24 cellular contexts compared by ENCODE assay signal in genomic region chr22:34344702-34345101, GRCh38.
"Had no signal": no experiment of that assay in that cellular context is flagged by ENCODE, and none has a peak within 500 bp of the region (broad histone marks: within the 10 kb centered on the region; RNA-seq: fewer than 3 reads in every experiment).

No MANE protein-coding gene starts in this region.

- H3K4me1 Mint-ChIP-seq: naive B cell; nephron; stimulated activated naive B cell treated with anti-CD40 and anti-IgM and Interleukin-4, amounts not matched to agents 10 μg/mL and 1 μg/mL and 100 μg/mL, for 72 hours; stimulated activated naive CD8-positive, alpha-beta T cell treated with anti-CD3 and anti-CD28 coated beads, Interleukin-15, amount 100 ng/mL, for 72 hours had no signal

- H3K9me3 ChIP-seq: esophagus muscularis mucosa, gastrocnemius medialis, psoas muscle, sigmoid colon, testis, tibial nerve, upper lobe of right lung, vagina had no signal

- H3K4me1 ChIP-seq: esophagus muscularis mucosa, gastrocnemius medialis, psoas muscle, sigmoid colon, testis, tibial nerve, upper lobe of right lung, vagina had no signal

- H3K27ac ChIP-seq: epithelial cell of prostate, esophagus muscularis mucosa, gastrocnemius medialis, psoas muscle, sigmoid colon, skin epidermis, testis, tibial nerve, upper lobe of right lung, vagina had no signal

- H3K4me3 ChIP-seq: esophagus muscularis mucosa, gastrocnemius medialis, lung, psoas muscle, sigmoid colon, skin epidermis, testis, tibial nerve, upper lobe of right lung, vagina had no signal

- H3K36me3 ChIP-seq: esophagus muscularis mucosa, gastrocnemius medialis, sigmoid colon, tibial nerve, upper lobe of right lung, vagina had no signal

- H3K4me3 Mint-ChIP-seq: naive B cell; nephron; stimulated activated naive B cell treated with anti-CD40 and anti-IgM and Interleukin-4, amounts not matched to agents 10 μg/mL and 1 μg/mL and 100 μg/mL, for 72 hours; stimulated activated naive CD8-positive, alpha-beta T cell treated with anti-CD3 and anti-CD28 coated beads, Interleukin-15, amount 100 ng/mL, for 72 hours had no signal

- H3K27ac Mint-ChIP-seq: naive B cell; nephron; stimulated activated naive B cell treated with anti-CD40 and anti-IgM and Interleukin-4, amounts not matched to agents 10 μg/mL and 1 μg/mL and 100 μg/mL, for 72 hours; stimulated activated naive CD8-positive, alpha-beta T cell treated with anti-CD3 and anti-CD28 coated beads, Interleukin-15, amount 100 ng/mL, for 72 hours had no signal

- FAIRE-seq: endometrium, islet of Langerhans had no signal

- ATAC-seq: gastrocnemius medialis; left lobe of liver; psoas muscle; stimulated activated naive B cell treated with anti-CD40 and anti-IgM and Interleukin-4, amounts not matched to agents 10 μg/mL and 1 μg/mL and 100 μg/mL, for 72 hours; stimulated activated naive CD8-positive, alpha-beta T cell treated with anti-CD3 and anti-CD28 coated beads, Interleukin-15, amount 100 ng/mL, for 72 hours; upper lobe of right lung had no signal

- H3K27me3 ChIP-seq: gastrocnemius medialis, sigmoid colon, testis, tibial nerve, upper lobe of right lung, vagina had no signal

- DNase-seq: effector memory CD4-positive, alpha-beta T cell; gastrocnemius medialis; kidney glomerular epithelial cell; mesenchymal stem cell; naive B cell; psoas muscle; retina; sigmoid colon; stimulated activated CD4-positive, alpha-beta T cell treated with anti-CD3 and anti-CD28 coated beads, Interleukin-2, amount 100 ng/mL, for 24 hours; stimulated activated CD4-positive, alpha-beta T cell treated with anti-CD3 and anti-CD28 coated beads, Interleukin-4, amount 100 ng/mL, for 4 hours; stimulated activated naive B cell treated with anti-CD40 and anti-IgM and Interleukin-4, amounts not matched to agents 10 μg/mL and 1 μg/mL and 100 μg/mL, for 72 hours; stimulated activated naive CD8-positive, alpha-beta T cell treated with anti-CD3 and anti-CD28 coated beads, Interleukin-15, amount 100 ng/mL, for 72 hours; testis; upper lobe of right lung had no signal

- H3K36me3 Mint-ChIP-seq: naive B cell; stimulated activated naive B cell treated with anti-CD40 and anti-IgM and Interleukin-4, amounts not matched to agents 10 μg/mL and 1 μg/mL and 100 μg/mL, for 72 hours had no signal

- H3K27me3 Mint-ChIP-seq: stimulated activated naive CD8-positive, alpha-beta T cell treated with anti-CD3 and anti-CD28 coated beads, Interleukin-15, amount 100 ng/mL, for 72 hours had no signal

- H3K9me3 Mint-ChIP-seq: nephron; stimulated activated naive B cell treated with anti-CD40 and anti-IgM and Interleukin-4, amounts not matched to agents 10 μg/mL and 1 μg/mL and 100 μg/mL, for 72 hours had no signal
